8 cellular contexts compared by ENCODE assay signal in genomic region chr3:169772530-169772950, GRCh38. TPM values are rescaled to one million over a fixed set of nuclear protein-coding genes. Genes with fewer than 3 reads are reported as not detected.
DNase-seq lines count a peak whose midpoint lies in the region; ATAC-seq, FAIRE-seq and TF ChIP-seq lines count a peak whose summit lies in the region.

No MANE protein-coding gene starts in this region.

- FAIRE-seq in G401.6 (lab: Jason Lieb, UNC) (peak; percentile 90), astrocyte (lab: Jason Lieb, UNC) (no peak)

- no peaks in the 10 kb centered on the region for H3K9me3 Mint-ChIP-seq in astrocyte (ENCODE audit: unreplicated experiment)

- H3K4me1 ChIP-seq in GM23248 (ENCODE audit: insufficient read depth) = peaks cover 22% of the 10 kb centered on the region
- peaks cover 31% of the 10 kb centered on the region for H3K4me1 ChIP-seq in OCI-LY7 (ENCODE audit: insufficient read depth, low read length, poor library complexity, severe bottlenecking)
- peaks cover 10% of the 10 kb centered on the region for H3K4me1 ChIP-seq in astrocyte (ENCODE audit: insufficient read depth, low read length)
- H3K4me1 ChIP-seq in right cardiac atrium (ENCODE audit: control insufficient read depth, insufficient read depth, low read length) = no peaks in the 10 kb centered on the region

- peak; percentile 79 to 81 for ATAC-seq in right cardiac atrium

- H3K27me3 ChIP-seq in GM23248 (replicated peaks; ENCODE audit: insufficient read depth) = no peaks in the 10 kb centered on the region
- H3K27me3 ChIP-seq in astrocyte (ENCODE audit: insufficient read depth, low read length) = no peaks in the 10 kb centered on the region
- H3K27me3 ChIP-seq in right cardiac atrium (ENCODE audit: control insufficient read depth, insufficient read depth) = no peaks in the 10 kb centered on the region

- 0 to 2% methylated on average over 11 of the region's 11 CpGs for WGBS in GM23248 (ENCODE audit: low coverage in 1 of 2, low lambda C conversion rate in 2 of 2, missing lambda C conversion rate in 2 of 2), 2 experiments
- WGBS in right cardiac atrium = under 1% methylated on average over 11 of the region's 11 CpGs

- H2AFZ ChIP-seq in GM23248 (peak overlapping the region; percentile 100), OCI-LY7 (ENCODE audit: low read length) (peak overlapping the region; percentile 76), astrocyte (ENCODE audit: low read depth, low read length) (peak overlapping the region; percentile 84)

- CTCF ChIA-PET in OCI-LY7 (lab: Charles Lee; ENCODE audit: unreplicated experiment) = no interaction called here

- H3K4me2 ChIP-seq in GM23248 (ENCODE audit: unreplicated experiment) (peak overlapping the region; percentile 89), OCI-LY7 (ENCODE audit: low read length) (peak overlapping the region; percentile 90), astrocyte (ENCODE audit: low read length) (peak overlapping the region; percentile 90)

- H3K9me3 ChIP-seq in GM23248 (ENCODE audit: low read depth) = no peaks in the 10 kb centered on the region
- H3K9me3 ChIP-seq in KOPT-K1 (ENCODE audit: insufficient read depth, low read length, poor library complexity, severe bottlenecking) = no peaks in the 10 kb centered on the region
- no peaks in the 10 kb centered on the region for H3K9me3 ChIP-seq in OCI-LY7 (ENCODE audit: low read length)
- H3K9me3 ChIP-seq in astrocyte (ENCODE audit: insufficient read depth, low read depth, low read length) = no peaks in the 10 kb centered on the region
- H3K9me3 ChIP-seq in right cardiac atrium (ENCODE audit: control insufficient read depth, low read length) = no peaks in the 10 kb centered on the region

- H3K79me2 ChIP-seq in GM23248 (ENCODE audit: insufficient read depth) (peaks cover 42% of the 10 kb centered on the region), OCI-LY7 (ENCODE audit: insufficient read depth, low read depth, low read length) (peaks cover 38% of the 10 kb centered on the region), astrocyte (ENCODE audit: insufficient read depth, low read length) (peaks cover 44% of the 10 kb centered on the region)

- H3K9me2 ChIP-seq in GM23248 (ENCODE audit: insufficient read depth) = no peaks in the 10 kb centered on the region
- no peaks in the 10 kb centered on the region for H3K9me2 ChIP-seq in OCI-LY7 (ENCODE audit: insufficient read depth, low read length)

- TF ChIP-seq CTCF in OCI-LY7 (conservative IDR thresholded peaks at IDR 0.05; ENCODE audit: low read length) = no peak
- no peak for TF ChIP-seq CTCF in astrocyte (IDR thresholded peaks at IDR 0.05; ENCODE audit: insufficient read depth, low read depth, low read length)

- H3K4me3 ChIP-seq in GM23248 (peak overlapping the region; percentile 98), OCI-LY7 (ENCODE audit: low read depth, low read length, poor library complexity, severe bottlenecking) (peak overlapping the region; percentile 84), astrocyte (ENCODE audit: insufficient read depth, low read depth, low read length) (peak overlapping the region; percentile 88), right cardiac atrium (ENCODE audit: low read length) (peak overlapping the region; percentile 88)

- H3K27me3 Mint-ChIP-seq in astrocyte (ENCODE audit: low read depth, unreplicated experiment) = no peaks in the 10 kb centered on the region

- H3K27ac ChIP-seq in GM23248 (peak overlapping the region; percentile 96), KOPT-K1 (ENCODE audit: low read depth, low read length, poor library complexity, severe bottlenecking) (peak overlapping the region; percentile 90), OCI-LY7 (ENCODE audit: low read depth, low read length, poor library complexity, severe bottlenecking) (peak overlapping the region; percentile 92), astrocyte (ENCODE audit: low read depth, low read length) (peak overlapping the region; percentile 99), right cardiac atrium (ENCODE audit: low read length) (peak overlapping the region; percentile 99)

- peaks cover 6% of the 10 kb centered on the region for H3K36me3 Mint-ChIP-seq in astrocyte (ENCODE audit: low read depth, unreplicated experiment)

- intact Hi-C loops in OCI-LY7 (cut with micrococcal nuclease; ENCODE audit: unreplicated experiment) = loop anchor here (1.0 to 10.0 kb wide), 7 partner anchors 70 to 1680 kb away; partner anchors contain the start of genes RPL22L1 and SKIL
- intact Hi-C loops in right cardiac atrium (cut with DNase I) = no loop called here
- intact Hi-C loops in posterior vena cava (cut with DNase I) = no loop called here

- H3K4me1 Mint-ChIP-seq in astrocyte (ENCODE audit: low read depth, unreplicated experiment) = peaks cover 12% of the 10 kb centered on the region

- H3K9ac ChIP-seq in GM23248 (peak overlapping the region; percentile 93), astrocyte (ENCODE audit: low read length) (peak overlapping the region; percentile 96)

- no peaks in the 10 kb centered on the region for H4K20me1 ChIP-seq in GM23248 (ENCODE audit: insufficient read depth)
- H4K20me1 ChIP-seq in OCI-LY7 (ENCODE audit: insufficient read depth, low read length) = no peaks in the 10 kb centered on the region
- H4K20me1 ChIP-seq in astrocyte (ENCODE audit: insufficient read depth, low read length) = peaks cover 26% of the 10 kb centered on the region

- DNase-seq in GM23248 (peak; percentile 85), OCI-LY7 (ENCODE audit: low spot score) (peak; percentile 82), astrocyte (ENCODE audit: low read depth) (peak; percentile 65), right cardiac atrium (peak; percentile 78 to 86 (median 83)), posterior vena cava (ENCODE audit: low spot score) (peak; percentile 88), HPDE6-E6E7 (ENCODE audit: extremely low spot score) (no peak)

- H3K4me3 Mint-ChIP-seq in astrocyte (ENCODE audit: unreplicated experiment) = peak overlapping the region; percentile 97

- POLR2A ChIA-PET in OCI-LY7 (lab: Charles Lee) = interaction anchor here (0.5 to 2.6 kb wide), 21 partner anchors 8 to 1095 kb away, joined by 3 to 18 read pairs (median 4); no protein-coding TSS in a partner anchor

- in situ Hi-C loops in GM23248 (cut with MboI) = no loop called here

- peaks cover 31% of the 10 kb centered on the region for H3K36me3 ChIP-seq in GM23248 (ENCODE audit: low read depth)
- H3K36me3 ChIP-seq in KOPT-K1 (ENCODE audit: insufficient read depth, low read length) = peaks cover 34% of the 10 kb centered on the region
- peaks cover 35% of the 10 kb centered on the region for H3K36me3 ChIP-seq in OCI-LY7 (ENCODE audit: insufficient read depth, low read length)
- peaks cover 26% of the 10 kb centered on the region for H3K36me3 ChIP-seq in astrocyte (ENCODE audit: insufficient read depth, low read length)

- peak overlapping the region; percentile 98 for H3K27ac Mint-ChIP-seq in astrocyte (ENCODE audit: unreplicated experiment)

- BruUV-seq in OCI-LY7 (replicated peaks; lab: Mats Ljungman, UMichigan) = TSS peak; percentile 96

- H3F3A ChIP-seq in GM23248 (ENCODE audit: insufficient read depth) = peaks cover 20% of the 10 kb centered on the region

RNA-seq across cellular contexts. Expression of gene MYNN, which starts 0.7 kb away (rescaled TPM):
- total RNA-seq in GM23248 (2014; rRNA removed; shearing (Covaris generic)) = 18.4 and 19.6 TPM in 2 replicates
- polyA plus RNA-seq in GM23248 (2016; fragmentation: Nextera tagmentation; extraction: Ambion mirVana) (14.4 and 14.5 TPM in 2 replicates), right cardiac atrium (8.4 TPM)
- 12.0 and 13.1 TPM in 2 replicates for total RNA-seq in OCI-LY7 (2014; rRNA removed; shearing (Covaris generic))
- total RNA-seq in OCI-LY7 (2022) (12.1 and 12.2 TPM in 2 replicates), astrocyte (12.6 and 12.9 TPM in 2 replicates), right cardiac atrium (10 to 100 TPM; 12.4 to 16.0 (median 12.8) TPM), posterior vena cava (10 to 100 TPM; 15.0 to 17.4 TPM)

RNA-seq across cellular contexts. Expression of gene ACTRT3, which starts 3.2 kb away (rescaled TPM):
- 2.8 and 5.2 TPM in 2 replicates for total RNA-seq in GM23248 (2014; rRNA removed; shearing (Covaris generic))
- polyA plus RNA-seq in GM23248 (2016; fragmentation: Nextera tagmentation; extraction: Ambion mirVana) = 3.3 and 3.6 TPM in 2 replicates
- 0.39 TPM in 1 of 2 replicates, not detected in the other for total RNA-seq in OCI-LY7 (2014; rRNA removed; shearing (Covaris generic))
- total RNA-seq in OCI-LY7 (2022) = 0.42 and 1.2 TPM in 2 replicates
- 3.3 and 3.7 TPM in 2 replicates for total RNA-seq in astrocyte
- 1 to 10 TPM; 1.7 to 2.8 (median 2.3) TPM for total RNA-seq in right cardiac atrium
- 1.1 TPM for polyA plus RNA-seq in right cardiac atrium
- total RNA-seq in posterior vena cava = 1 to 10 TPM; 2.2 to 2.4 TPM

RNA-seq across cellular contexts. Expression of gene TERC, which starts 7.7 kb away (rescaled TPM):
- total RNA-seq in GM23248 (2014; rRNA removed; shearing (Covaris generic)) = 59.2 and 59.7 TPM in 2 replicates
- polyA plus RNA-seq in GM23248 (2016; fragmentation: Nextera tagmentation; extraction: Ambion mirVana) (not detected in 2 replicates), right cardiac atrium (not detected)
- 143 and 210 TPM in 2 replicates for total RNA-seq in OCI-LY7 (2014; rRNA removed; shearing (Covaris generic))
- total RNA-seq in OCI-LY7 (2022) (10.7 and 15.9 TPM in 2 replicates), astrocyte (0.86 and 1.2 TPM in 2 replicates), right cardiac atrium (1 to 10 TPM; 1.2 to 2.8 (median 1.4) TPM), posterior vena cava (1 to 10 TPM; 2.6 to 6.3 TPM)

RNA-seq across cellular contexts. Expression of gene LRRIQ4, which starts 40.1 kb away (rescaled TPM):
- not detected in 2 replicates for total RNA-seq in GM23248 (2014; rRNA removed; shearing (Covaris generic))
- polyA plus RNA-seq in GM23248 (2016; fragmentation: Nextera tagmentation; extraction: Ambion mirVana) = not detected in 2 replicates
- total RNA-seq in OCI-LY7 (2014; rRNA removed; shearing (Covaris generic)) = 0.08 and 0.47 TPM in 2 replicates
- 0.17 and 0.39 TPM in 2 replicates for total RNA-seq in OCI-LY7 (2022)
- not detected in 2 replicates for total RNA-seq in astrocyte
- total RNA-seq in right cardiac atrium = not detected
- not detected for polyA plus RNA-seq in right cardiac atrium
- not detected for total RNA-seq in posterior vena cava

RNA-seq across cellular contexts. Expression of gene LRRC34, which starts 40.2 kb away (rescaled TPM):
- 3.4 and 9.4 TPM in 2 replicates for total RNA-seq in GM23248 (2014; rRNA removed; shearing (Covaris generic))
- polyA plus RNA-seq in GM23248 (2016; fragmentation: Nextera tagmentation; extraction: Ambion mirVana) = 4.2 and 5.9 TPM in 2 replicates
- total RNA-seq in OCI-LY7 (2014; rRNA removed; shearing (Covaris generic)) = 2.2 and 2.8 TPM in 2 replicates
- total RNA-seq in OCI-LY7 (2022) = 3.3 and 3.9 TPM in 2 replicates
- 1.0 and 1.3 TPM in 2 replicates for total RNA-seq in astrocyte
- total RNA-seq in right cardiac atrium = 1 to 10 TPM; 2.1 to 5.5 (median 2.7) TPM
- polyA plus RNA-seq in right cardiac atrium = 2.9 TPM
- 1 to 10 TPM; 1.9 to 4.8 TPM for total RNA-seq in posterior vena cava
